18 cellular contexts compared by ENCODE assay signal in the genomic region with DNA sequence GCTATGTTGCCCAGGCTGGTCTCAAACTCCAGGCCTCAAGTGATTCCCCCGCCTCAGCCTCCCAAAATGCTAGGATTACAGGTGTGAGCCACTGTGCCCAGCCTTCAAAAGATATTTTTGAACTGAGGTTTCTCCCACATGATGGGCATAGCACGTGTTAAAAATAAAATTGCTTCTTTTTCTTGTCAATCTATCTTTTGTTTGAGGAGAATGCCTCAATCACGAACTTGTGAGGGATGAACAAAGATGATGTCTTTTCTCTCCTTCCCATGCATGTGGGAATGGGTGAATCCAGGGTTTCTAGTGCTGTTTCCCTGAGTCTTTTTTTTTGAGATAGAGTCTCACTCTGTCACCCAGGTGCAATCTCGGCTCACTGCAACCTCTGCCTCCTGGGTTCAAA. TPM values are rescaled to one million over a fixed set of nuclear protein-coding genes. Genes with fewer than 3 reads are reported as not detected.
DNase-seq lines count a peak whose midpoint lies in the region; ATAC-seq, FAIRE-seq and TF ChIP-seq lines count a peak whose summit lies in the region.
"Had no signal": no experiment of that assay in that cellular context is flagged by ENCODE, and none has a peak within 500 bp of the region (broad histone marks: within the 10 kb centered on the region; RNA-seq: fewer than 3 reads in every experiment).

No MANE protein-coding gene starts in this region.

- CTCF ChIA-PET in A549 (lab: Yijun Ruan, JAX): interaction anchor here (1.2 to 4.3 kb wide), 6 partner anchors 10 to 70 kb away, joined by 3 to 21 read pairs (median 9); no protein-coding TSS in a partner anchor
- CTCF ChIA-PET in Panc1 (lab: Charles Lee): interaction anchor here (2.1 kb wide), 1 partner anchor 15 kb away, joined by 10 read pairs; no protein-coding TSS in a partner anchor

- no peak overlapping the region for H3K9ac ChIP-seq in astrocyte (ENCODE audit: low read length)
- H3K9ac ChIP-seq: KMS-11 had no signal

- H3K9me3 ChIP-seq in A549 (no peaks in the 10 kb centered on the region), Panc1 (ENCODE audit: control insufficient read depth, insufficient read depth, low read depth, low read length) (no peaks in the 10 kb centered on the region), astrocyte (ENCODE audit: insufficient read depth, low read depth, low read length) (no peaks in the 10 kb centered on the region), gastrocnemius medialis (no peaks in the 10 kb centered on the region)
- H3K9me3 ChIP-seq in CD4-positive, CD25-positive, alpha-beta regulatory T cell (ENCODE audit: control insufficient read depth in 2 of 2, low read length in 2 of 2): no peaks in the 10 kb centered on the region
- H3K9me3 ChIP-seq: Caco-2 had no signal

- intact Hi-C loops in Panc1 (cut with micrococcal nuclease; ENCODE audit: unreplicated experiment): no loop called here
- intact Hi-C loops in gastrocnemius medialis (cut with DNase I; ENCODE audit: low total_unique reads): no loop called here

- BruUV-seq in Panc1 (replicated peaks; lab: Mats Ljungman, UMichigan): no TSS peak

- peaks cover 0 to 3% (median 0%) of the 10 kb centered on the region in 7 donors for H3K9me3 Mint-ChIP-seq in CD4-positive, CD25-positive, alpha-beta regulatory T cell
- no peaks in the 10 kb centered on the region for H3K9me3 Mint-ChIP-seq in astrocyte (ENCODE audit: unreplicated experiment)
- no peaks in the 10 kb centered on the region for H3K9me3 Mint-ChIP-seq in HFFc6
- H3K9me3 Mint-ChIP-seq: CD8-positive, alpha-beta memory T cell had no signal

- H3K4me1 ChIP-seq in A549 (peaks cover 33% of the 10 kb centered on the region), Panc1 (ENCODE audit: control insufficient read depth, insufficient read depth, low read length) (peaks cover 69% of the 10 kb centered on the region), astrocyte (ENCODE audit: insufficient read depth, low read length) (no peaks in the 10 kb centered on the region), gastrocnemius medialis (peaks cover 13 to 14% of the 10 kb centered on the region in 2 donors)
- peaks cover 21% of the 10 kb centered on the region for H3K4me1 ChIP-seq in CD4-positive, CD25-positive, alpha-beta regulatory T cell (ENCODE audit: control insufficient read depth, insufficient read depth, low read length, poor library complexity, severe bottlenecking)

- H3K27me3 ChIP-seq in CD4-positive, CD25-positive, alpha-beta regulatory T cell (ENCODE audit: control insufficient read depth, insufficient read depth, low read length): no peaks in the 10 kb centered on the region
- no peaks in the 10 kb centered on the region for H3K27me3 ChIP-seq in Panc1 (ENCODE audit: control insufficient read depth, insufficient read depth, low read length)
- peaks cover 8% of the 10 kb centered on the region for H3K27me3 ChIP-seq in astrocyte (ENCODE audit: insufficient read depth, low read length)
- H3K27me3 ChIP-seq in gastrocnemius medialis: no peaks in the 10 kb centered on the region

- no peak for TF ChIP-seq RAD21 in A549 (conservative IDR thresholded peaks at IDR 0.05 in 1 of 2, IDR thresholded peaks at IDR 0.05 in 1 of 2)

- no peak for FAIRE-seq in A549 (lab: Jason Lieb, UNC)
- no peak for FAIRE-seq in astrocyte (lab: Jason Lieb, UNC)

- WGBS in A549 (ENCODE audit: missing lambda C conversion rate): 89% methylated on average over 4 of the region's 4 CpGs

- TF ChIP-seq POLR2A in A549 (IDR thresholded peaks at IDR 0.05; ENCODE audit: low read length): no peak
- no peak for TF ChIP-seq POLR2A in gastrocnemius medialis (IDR thresholded peaks at IDR 0.05)

- H3K4me1 Mint-ChIP-seq in CD4-positive, CD25-positive, alpha-beta regulatory T cell: peaks cover 5 to 48% (median 26%) of the 10 kb centered on the region in 4 donors
- no peaks in the 10 kb centered on the region for H3K4me1 Mint-ChIP-seq in astrocyte (ENCODE audit: low read depth, unreplicated experiment)
- no peaks in the 10 kb centered on the region for H3K4me1 Mint-ChIP-seq in HFFc6 (ENCODE audit: low read depth)

- H3K4me2 ChIP-seq in A549 (no peak overlapping the region), astrocyte (ENCODE audit: low read length) (no peak overlapping the region)
- H3K4me2 ChIP-seq: KMS-11 had no signal

- peaks cover 4% of the 10 kb centered on the region for H3K27me3 Mint-ChIP-seq in CD4-positive, CD25-positive, alpha-beta regulatory T cell
- H3K27me3 Mint-ChIP-seq in astrocyte (ENCODE audit: low read depth, unreplicated experiment) (peaks cover 4% of the 10 kb centered on the region), HFFc6 (ENCODE audit: insufficient read depth) (peaks cover 27% of the 10 kb centered on the region)

- no peaks in the 10 kb centered on the region for H3K79me2 ChIP-seq in astrocyte (ENCODE audit: insufficient read depth, low read length)

- peak overlapping the region in 2 of 3 donors; percentile 15 to 71 for H3K27ac Mint-ChIP-seq in CD4-positive, CD25-positive, alpha-beta regulatory T cell
- H3K27ac Mint-ChIP-seq in astrocyte (ENCODE audit: unreplicated experiment): peak overlapping the region; percentile 66
- no peak overlapping the region for H3K27ac Mint-ChIP-seq in HFFc6
- H3K27ac Mint-ChIP-seq: H9 had no signal

- POLR2A ChIA-PET in A549 (lab: Yijun Ruan, JAX): no interaction called here
- POLR2A ChIA-PET in Panc1 (lab: Charles Lee): interaction anchor here (0.8 kb wide), 1 partner anchor 32 kb away, joined by 3 read pairs; no protein-coding TSS in a partner anchor

- in situ Hi-C loops in Panc1 (cut with HindIII; ENCODE audit: low pct_unique_long_range_greater_than_20kb, low sequenced_read_pairs) (no loop called here), gastrocnemius medialis (cut with MboI; ENCODE audit: low sequenced_read_pairs in 4 of 4) (no loop called here)

- ATAC-seq in A549: no peak
- ATAC-seq in CD4-positive, CD25-positive, alpha-beta regulatory T cell (ENCODE audit: low read depth in 2 of 2): no peak
- ATAC-seq in Panc1: no peak
- ATAC-seq in HG03095 (IDR thresholded peaks at IDR 0.05; ENCODE audit: unreplicated experiment): no peak
- ATAC-seq in HG02981 (IDR thresholded peaks at IDR 0.05; ENCODE audit: unreplicated experiment): no peak
- no peak for ATAC-seq in gastrocnemius medialis

- H3K27ac ChIP-seq in A549 (peak overlapping the region; percentile 52 to 81; a peak in 5 of 6 replicates), Panc1 (ENCODE audit: low read length) (peak overlapping the region; percentile 89), astrocyte (ENCODE audit: low read depth, low read length) (no peak overlapping the region), gastrocnemius medialis (no peak overlapping the region)
- no peak overlapping the region for H3K27ac ChIP-seq in CD4-positive, CD25-positive, alpha-beta regulatory T cell (ENCODE audit: insufficient read depth, low read length, poor library complexity, severe bottlenecking)
- H3K27ac ChIP-seq: C4-2B, KMS-11 had no signal

- no peak for TF ChIP-seq CTCF in A549 (IDR thresholded peaks at IDR 0.05)
- no peak for TF ChIP-seq CTCF in Panc1 (IDR thresholded peaks at IDR 0.05)
- TF ChIP-seq CTCF in astrocyte (IDR thresholded peaks at IDR 0.05; ENCODE audit: insufficient read depth, low read depth, low read length): no peak
- no peak for TF ChIP-seq CTCF in HFFc6 (IDR thresholded peaks at IDR 0.05)
- TF ChIP-seq CTCF in gastrocnemius medialis (IDR thresholded peaks at IDR 0.05 in 4 of 5, conservative IDR thresholded peaks at IDR 0.05 in 1 of 5): no peak

- no peak overlapping the region for H3K4me3 Mint-ChIP-seq in CD4-positive, CD25-positive, alpha-beta regulatory T cell
- H3K4me3 Mint-ChIP-seq in astrocyte (ENCODE audit: unreplicated experiment) (no peak overlapping the region), HFFc6 (no peak overlapping the region)
- H3K4me3 Mint-ChIP-seq: CD8-positive, alpha-beta memory T cell; H9 had no signal

- no peaks in the 10 kb centered on the region for H3K36me3 Mint-ChIP-seq in CD4-positive, CD25-positive, alpha-beta regulatory T cell
- H3K36me3 Mint-ChIP-seq in astrocyte (ENCODE audit: low read depth, unreplicated experiment) (no peaks in the 10 kb centered on the region), HFFc6 (ENCODE audit: low read depth) (no peaks in the 10 kb centered on the region)
- H3K36me3 Mint-ChIP-seq: CD8-positive, alpha-beta memory T cell had no signal

- no peak overlapping the region for H2AFZ ChIP-seq in astrocyte (ENCODE audit: low read depth, low read length)

- DNase-seq in A549 (ENCODE audit: low read depth in 1 of 2, low spot score in 1 of 2): no peak
- DNase-seq in CD4-positive, CD25-positive, alpha-beta regulatory T cell: no peak
- no peak for DNase-seq in Panc1 (ENCODE audit: low read depth, low spot score)
- no peak for DNase-seq in astrocyte (ENCODE audit: low read depth)
- DNase-seq in HFFc6: no peak
- no peak for DNase-seq in gastrocnemius medialis
- DNase-seq: 8988T; ACHN; Caco-2; CD8-positive, alpha-beta memory T cell; GF-D8; GOT3; H9; IMR-90 had no signal

- no peak for TF ChIP-seq EP300 in A549 (IDR thresholded peaks at IDR 0.05)

- no peaks in the 10 kb centered on the region for H3K36me3 ChIP-seq in CD4-positive, CD25-positive, alpha-beta regulatory T cell (ENCODE audit: control insufficient read depth, insufficient read depth, low read length)
- no peaks in the 10 kb centered on the region for H3K36me3 ChIP-seq in Panc1 (ENCODE audit: control insufficient read depth, insufficient read depth, low read length)
- no peaks in the 10 kb centered on the region for H3K36me3 ChIP-seq in astrocyte (ENCODE audit: insufficient read depth, low read length)
- H3K36me3 ChIP-seq in gastrocnemius medialis: no peaks in the 10 kb centered on the region

- no peaks in the 10 kb centered on the region for H4K20me1 ChIP-seq in astrocyte (ENCODE audit: insufficient read depth, low read length)

- no peak overlapping the region for H3K4me3 ChIP-seq in A549
- no peak overlapping the region for H3K4me3 ChIP-seq in CD4-positive, CD25-positive, alpha-beta regulatory T cell (ENCODE audit: low read depth, low read length)
- H3K4me3 ChIP-seq in Panc1 (ENCODE audit: low read depth in 2 of 2, low read length in 2 of 2): no peak overlapping the region
- no peak overlapping the region for H3K4me3 ChIP-seq in astrocyte (ENCODE audit: insufficient read depth, low read depth, low read length)
- no peak overlapping the region for H3K4me3 ChIP-seq in gastrocnemius medialis

RNA-seq across cellular contexts. Expression of gene PSAP, which starts 30.9 kb away (rescaled TPM):
- polyA plus RNA-seq in A549 (2011; rRNA removed) (1,519 and 1,660 TPM in 2 replicates), A549 (2017; fragmentation: RNase III; extraction: RNeasy Plus Mini Kit Qiagen cat#74134 plus additional on column Dnase treatment) (600 to 708 TPM (median 690 TPM) in 3 replicates)
- polyA plus RNA-seq in A549 (2012; cell fraction: cytosol; rRNA removed): 805 and 819 TPM in 2 replicates
- polyA plus RNA-seq in A549 (2012; cell fraction: nucleus; rRNA removed): 1,219 and 1,507 TPM in 2 replicates
- polyA minus RNA-seq in A549 (2011; rRNA and poly(A)+ RNA removed): 756 and 891 TPM in 2 replicates
- total RNA-seq in CD4-positive, CD25-positive, alpha-beta regulatory T cell: 186 TPM
- 100 to 1,000 TPM; 523 to 560 (median 532) TPM for polyA plus RNA-seq in CD4-positive, CD25-positive, alpha-beta regulatory T cell
- total RNA-seq in Panc1 (2021; ENCODE audit: unreplicated experiment) (3,649 TPM), astrocyte (1,120 and 1,191 TPM in 2 replicates), gastrocnemius medialis (1,000 to 10,000 TPM in 3 of 4 donors, 100 to 1,000 TPM in 1; 833 to 1,730 (median 1,179) TPM)
- 4,189 TPM for polyA plus RNA-seq in Panc1 (2012; ENCODE audit: insufficient read length)
- total RNA-seq in HFFc6 (2021; fragmentation: NEBNext Ultra II Directional; extraction: Animal tissue kit (Norgen Biotek cat#: 25700)): 100 to 1,000 TPM; 375 to 549 (median 404) TPM

Comparison
In these comparisons a context has a peak if more than half of its experiments do, and no peak if none do; other contexts are left out.
1. H3K27ac ChIP-seq: peak in A549 (2 of 2) and Panc1 (single experiment); none in CD4-positive, CD25-positive, alpha-beta regulatory T cell (single experiment), astrocyte (single experiment) and gastrocnemius medialis (0 of 4).